In the genomic region with DNA sequence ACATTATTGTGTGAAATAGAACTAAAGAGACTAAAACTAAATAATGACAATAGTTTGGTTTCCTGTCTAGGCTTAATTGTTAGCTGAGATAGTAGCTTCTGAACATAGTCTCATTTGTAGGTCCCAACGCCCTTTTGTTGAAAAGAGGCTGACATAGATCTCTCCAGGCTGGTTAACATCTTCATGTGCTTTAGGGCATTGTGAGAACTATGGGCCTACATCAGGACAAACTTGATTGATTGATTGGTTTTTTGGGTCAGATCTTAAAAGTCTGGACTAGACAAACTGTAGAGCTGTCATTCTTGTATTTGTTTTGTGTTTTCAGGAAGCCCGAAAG, we compare ENCODE assay signal across 9 cellular contexts. TPM values are rescaled to one million over a fixed set of nuclear protein-coding genes. Genes with fewer than 3 reads are reported as not detected.
DNase-seq lines count a peak whose midpoint lies in the region; TF ChIP-seq lines count a peak whose summit lies in the region.
"Had no signal": no experiment of that assay in that cellular context is flagged by ENCODE, and none has a peak within 500 bp of the region (broad histone marks: within the 10 kb centered on the region; RNA-seq: fewer than 3 reads in every experiment).

No MANE protein-coding gene starts in this region.

- H3K9me3 Mint-ChIP-seq in nephron progenitor cell, result no peaks in the 10 kb centered on the region

- POLR2A ChIA-PET in BJ (lab: Charles Lee), result interaction anchor here (2.4 kb wide), 1 partner anchor 11 kb away, joined by 9 read pairs; a partner anchor contains a TSS

- peak overlapping the region; percentile 87 to 95 for H3K9ac ChIP-seq in duodenal mucosa (ENCODE audit: low read depth in 1 of 2, low read length in 2 of 2)

- no peaks in the 10 kb centered on the region for H3K27me3 Mint-ChIP-seq in nephron progenitor cell (ENCODE audit: low read depth, poor library complexity)

- H3K36me3 ChIP-seq in BJ (ENCODE audit: control insufficient read depth, insufficient read depth, low read length) (peaks cover 4% of the 10 kb centered on the region), MG63 (peaks cover 35% of the 10 kb centered on the region), duodenal mucosa (ENCODE audit: control insufficient read depth in 1 of 2, insufficient read depth in 2 of 2, low read length in 2 of 2) (peaks cover 0 to 11% of the 10 kb centered on the region in 2 donors)

- H3K27ac ChIP-seq in duodenal mucosa (ENCODE audit: low read depth, low read length), result no peak overlapping the region

- H3K4me1 Mint-ChIP-seq in nephron progenitor cell, result peaks cover 62% of the 10 kb centered on the region

- no peaks in the 10 kb centered on the region for H3K27me3 ChIP-seq in BJ (ENCODE audit: control insufficient read depth, insufficient read depth, low read length)
- no peaks in the 10 kb centered on the region for H3K27me3 ChIP-seq in MG63
- no peaks in the 10 kb centered on the region for H3K27me3 ChIP-seq in duodenal mucosa (ENCODE audit: control insufficient read depth in 1 of 2, insufficient read depth in 2 of 2, low read length in 2 of 2)

- peak overlapping the region; percentile 100 for H3K27ac Mint-ChIP-seq in nephron progenitor cell

- CTCF ChIA-PET in BJ (lab: Yijun Ruan, JAX), result interaction anchor here (0.5 to 1.7 kb wide), 2 partner anchors 97 to 728 kb away, joined by 3 to 13 read pairs; no protein-coding TSS in a partner anchor

- H3K4me1 ChIP-seq in duodenal mucosa (ENCODE audit: control insufficient read depth in 1 of 2, insufficient read depth in 2 of 2, low read length in 2 of 2), result peaks cover 40% of the 10 kb centered on the region in 2 donors

- H3K4me3 ChIP-seq in BJ (ENCODE audit: low read depth, low read length), result peak overlapping the region; percentile 99
- peak overlapping the region; percentile 81 for H3K4me3 ChIP-seq in MG63
- peak overlapping the region; percentile 93 to 96 for H3K4me3 ChIP-seq in duodenal mucosa (ENCODE audit: low read depth in 1 of 2, low read length in 2 of 2)

- no peaks in the 10 kb centered on the region for H3K9me3 ChIP-seq in MG63
- no peaks in the 10 kb centered on the region for H3K9me3 ChIP-seq in duodenal mucosa (ENCODE audit: control insufficient read depth in 1 of 2, low read length in 2 of 2)

- H3K4me3 Mint-ChIP-seq in nephron progenitor cell, result peak overlapping the region; percentile 100

- TF ChIP-seq CTCF in BJ (IDR thresholded peaks at IDR 0.05; ENCODE audit: insufficient read depth, low read depth, low read length) (no peak), nephron progenitor cell (IDR thresholded peaks at IDR 0.05) (no peak)

- no peak for DNase-seq in BJ (ENCODE audit: low read depth)
- DNase-seq in MG63, result no peak
- DNase-seq in nephron progenitor cell, result no peak
- DNase-seq in RKO (ENCODE audit: low spot score), result no peak
- no peak for DNase-seq in Ammon's horn (ENCODE audit: low spot score)
- no peak for DNase-seq in activated gamma-delta T cell treated with Interleukin-2 at 50 U/mL for 16 hours
- DNase-seq in globus pallidus (ENCODE audit: low spot score), result no peak
- DNase-seq: NCI-H146 had no signal

- peaks cover 10% of the 10 kb centered on the region for H3K36me3 Mint-ChIP-seq in nephron progenitor cell (ENCODE audit: low read depth)

RNA-seq across cellular contexts. Expression of a gene that starts 0.9 kb away (rescaled TPM):
- polyA plus RNA-seq in BJ (2011; rRNA removed), result 14.3 and 35.4 TPM in 2 replicates
- 1.5 and 3.6 TPM in 2 replicates for polyA minus RNA-seq in BJ (2011; rRNA and poly(A)+ RNA removed)
- 58.5 and 93.9 TPM in 2 replicates for total RNA-seq in MG63 (2014; rRNA removed; shearing (Covaris generic); ENCODE audit: low replicate concordance)

RNA-seq across cellular contexts. Expression of a gene that starts 2.7 kb away (rescaled TPM):
- polyA plus RNA-seq in BJ (2011; rRNA removed), result 39.3 and 82.0 TPM in 2 replicates
- 63.0 and 108 TPM in 2 replicates for polyA minus RNA-seq in BJ (2011; rRNA and poly(A)+ RNA removed)
- 12.3 and 24.1 TPM in 2 replicates for total RNA-seq in MG63 (2014; rRNA removed; shearing (Covaris generic); ENCODE audit: low replicate concordance)

RNA-seq across cellular contexts. Expression of a gene that starts 28.7 kb away (rescaled TPM):
- polyA plus RNA-seq in BJ (2011; rRNA removed), result 19.9 and 27.2 TPM in 2 replicates
- 17.4 and 23.8 TPM in 2 replicates for polyA minus RNA-seq in BJ (2011; rRNA and poly(A)+ RNA removed)
- 1.8 and 4.2 TPM in 2 replicates for total RNA-seq in MG63 (2014; rRNA removed; shearing (Covaris generic); ENCODE audit: low replicate concordance)

RNA-seq across cellular contexts. Expression of a gene that starts 38.5 kb away (rescaled TPM):
- 72.6 and 92.2 TPM in 2 replicates for polyA plus RNA-seq in BJ (2011; rRNA removed)
- 80.6 and 112 TPM in 2 replicates for polyA minus RNA-seq in BJ (2011; rRNA and poly(A)+ RNA removed)
- total RNA-seq in MG63 (2014; rRNA removed; shearing (Covaris generic); ENCODE audit: low replicate concordance), result 58.8 and 74.6 TPM in 2 replicates
